11 cellular contexts compared by ENCODE assay signal in the genomic region with DNA sequence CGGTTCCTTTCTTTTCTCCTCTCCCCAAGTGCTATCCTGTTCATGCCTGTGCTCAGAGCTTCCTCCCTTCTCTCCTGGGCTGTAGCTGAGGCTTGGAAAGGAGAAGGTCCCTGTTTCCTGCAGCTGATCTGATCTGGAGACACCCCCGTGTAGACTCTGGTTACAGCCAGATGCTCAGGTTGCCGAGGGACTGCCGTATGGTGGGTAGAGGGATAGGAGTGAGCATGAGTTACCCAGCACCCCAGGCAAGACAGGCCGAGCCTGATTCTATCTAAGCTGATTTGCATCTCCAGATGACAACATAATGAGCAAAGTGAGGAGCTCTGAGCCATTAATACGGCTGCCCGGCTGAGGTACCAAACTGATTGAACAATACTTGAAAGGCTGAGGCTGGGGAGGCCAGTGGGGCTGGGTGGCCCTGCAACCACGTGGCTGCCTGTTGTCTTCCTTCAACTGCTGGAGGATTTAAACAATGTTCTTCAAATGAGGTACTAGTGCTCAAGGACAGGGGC.
A peak's percentile ranks its signal among the peaks of the same experiment; 100 is the strongest.
DNase-seq lines count a peak whose midpoint lies in the region; ATAC-seq, FAIRE-seq and TF ChIP-seq lines count a peak whose summit lies in the region.
"Had no signal": no experiment of that assay in that cellular context is flagged by ENCODE, and none has a peak within 500 bp of the region (broad histone marks: within the 10 kb centered on the region; RNA-seq: fewer than 3 reads in every experiment).

No MANE protein-coding gene starts in this region.

- H3K9me3 ChIP-seq in SK-N-SH (no peaks in the 10 kb centered on the region), sigmoid colon (no peaks in the 10 kb centered on the region), small intestine (ENCODE audit: control insufficient read depth, low read depth) (no peaks in the 10 kb centered on the region)

- 37% methylated on average over 7 of the region's 8 CpGs for WGBS in SK-N-SH (ENCODE audit: low lambda C conversion rate)
- 52 to 66% methylated on average over 8 of the region's 8 CpGs for WGBS in sigmoid colon, 2 donors
- WGBS in small intestine, 3 donors = 48 to 58% (median 52%) methylated on average over 8 of the region's 8 CpGs

- FAIRE-seq in small intestine (lab: Jason Lieb, UNC) = no peak

- intact Hi-C loops in sigmoid colon (cut with DNase I) = no loop called here

- TF ChIP-seq CTCF in SK-N-SH (IDR thresholded peaks at IDR 0.05) (no peak), epithelial cell of esophagus (IDR thresholded peaks at IDR 0.05; ENCODE audit: insufficient read depth, low read depth, low read length, missing control alignments) (no peak), sigmoid colon (IDR thresholded peaks at IDR 0.05) (no peak)

- H3K36me3 Mint-ChIP-seq in activated CD4-positive, alpha-beta T cell treated with anti-CD3 and anti-CD28 coated beads, Interleukin-2, amount 10 ng/mL, durations not matched to agents 7 days and 5 days (ENCODE audit: low read depth) = peaks cover 21% of the 10 kb centered on the region

- H3F3A ChIP-seq in SK-N-SH (replicated peaks; ENCODE audit: insufficient read depth) = no peaks in the 10 kb centered on the region

- TF ChIP-seq POLR2A in sigmoid colon (IDR thresholded peaks at IDR 0.05) = no peak

- H3K36me3 ChIP-seq in SK-N-SH (replicated peaks in 1 of 2; ENCODE audit: control insufficient read depth in 1 of 2, insufficient read depth in 2 of 2, low read length in 1 of 2) (peaks cover 14 to 73% of the 10 kb centered on the region in 2 experiments), sigmoid colon (peaks cover 28 to 82% (median 46%) of the 10 kb centered on the region in 4 donors), small intestine (ENCODE audit: control insufficient read depth in 2 of 2, insufficient read depth in 2 of 2, low read length in 2 of 2) (peaks cover 8 to 51% of the 10 kb centered on the region in 2 donors)

- H2AFZ ChIP-seq in SK-N-SH (ENCODE audit: low read depth) = no peak overlapping the region

- no peak overlapping the region for H3K9ac ChIP-seq in SK-N-SH

- H3K9me3 Mint-ChIP-seq in activated CD4-positive, alpha-beta T cell treated with anti-CD3 and anti-CD28 coated beads, Interleukin-2, amount 10 ng/mL, durations not matched to agents 7 days and 5 days = no peaks in the 10 kb centered on the region

- TF ChIP-seq EP300 in SK-N-SH (IDR thresholded peaks at IDR 0.05; ENCODE audit: borderline replicate concordance in 1 of 2, low read depth in 1 of 2, low read length in 1 of 2) = peak in 1 of 2 experiments; percentile 97; a peak in 2 of 4 replicates
- TF ChIP-seq EP300 in sigmoid colon (IDR thresholded peaks at IDR 0.05) = no peak

- no peaks in the 10 kb centered on the region for H3K27me3 Mint-ChIP-seq in activated CD4-positive, alpha-beta T cell treated with anti-CD3 and anti-CD28 coated beads, Interleukin-2, amount 10 ng/mL, durations not matched to agents 7 days and 5 days

- peak overlapping the region; percentile 55 for H3K27ac Mint-ChIP-seq in activated CD4-positive, alpha-beta T cell treated with anti-CD3 and anti-CD28 coated beads, Interleukin-2, amount 10 ng/mL, durations not matched to agents 7 days and 5 days

- CTCF ChIA-PET in activated CD4-positive, alpha-beta T cell treated with anti-CD3 and anti-CD28 coated beads, Interleukin-2, amount 10 ng/mL, durations not matched to agents 7 days and 5 days (lab: Charles Lee) = interaction anchor here (0.6 to 1.4 kb wide), 4 partner anchors 12 to 1820 kb away, joined by 3 to 4 read pairs (median 4); no protein-coding TSS in a partner anchor
- CTCF ChIA-PET in SK-N-SH (lab: Yijun Ruan, JAX) = interaction anchor here (0.6 to 1.9 kb wide), 11 partner anchors 9 to 85 kb away, joined by 3 to 6 read pairs (median 4); no protein-coding TSS in a partner anchor

- H3K4me1 ChIP-seq in SK-N-SH (ENCODE audit: control insufficient read depth in 1 of 2, insufficient read depth in 2 of 2, low read depth in 1 of 2, low read length in 1 of 2) = peaks cover 0 to 100% of the 10 kb centered on the region in 2 experiments; a peak in 3 of 4 replicates
- peaks cover 3 to 52% (median 49%) of the 10 kb centered on the region in 4 donors for H3K4me1 ChIP-seq in sigmoid colon
- no peaks in the 10 kb centered on the region for H3K4me1 ChIP-seq in small intestine (ENCODE audit: control insufficient read depth in 2 of 2, insufficient read depth in 1 of 2, low read depth in 1 of 2, low read length in 1 of 2)

- DNase-seq in activated CD4-positive, alpha-beta T cell treated with anti-CD3 and anti-CD28 coated beads, Interleukin-2, amount 10 ng/mL, durations not matched to agents 7 days and 5 days = no peak
- DNase-seq in activated CD4-positive, alpha-beta T cell treated with anti-CD3 and anti-CD28 coated beads for 1 hour = no peak
- peak; percentile 91 for DNase-seq in SK-N-SH
- peak; percentile 29 for DNase-seq in epithelial cell of esophagus (ENCODE audit: low read depth)
- no peak for DNase-seq in sigmoid colon
- DNase-seq in small intestine = no peak
- DNase-seq in glomerular visceral epithelial cell (ENCODE audit: extremely low spot score) = no peak
- DNase-seq: ACHN, left cardiac atrium, NCI-H345 had no signal

- no peak overlapping the region for H3K4me3 Mint-ChIP-seq in activated CD4-positive, alpha-beta T cell treated with anti-CD3 and anti-CD28 coated beads, Interleukin-2, amount 10 ng/mL, durations not matched to agents 7 days and 5 days

- H3K27me3 ChIP-seq in SK-N-SH (ENCODE audit: insufficient read depth) = no peaks in the 10 kb centered on the region
- no peaks in the 10 kb centered on the region for H3K27me3 ChIP-seq in sigmoid colon
- H3K27me3 ChIP-seq in small intestine (ENCODE audit: control insufficient read depth in 2 of 2, insufficient read depth in 2 of 2, low read length in 2 of 2) = no peaks in the 10 kb centered on the region

- H3K4me1 Mint-ChIP-seq in activated CD4-positive, alpha-beta T cell treated with anti-CD3 and anti-CD28 coated beads, Interleukin-2, amount 10 ng/mL, durations not matched to agents 7 days and 5 days = peaks cover 10% of the 10 kb centered on the region

- ATAC-seq in GM21515 (IDR thresholded peaks at IDR 0.05; ENCODE audit: unreplicated experiment) = no peak
- ATAC-seq: left cardiac atrium had no signal

- H3K27ac ChIP-seq in SK-N-SH (ENCODE audit: low read depth in 2 of 2, low read length in 1 of 2) (peak overlapping the region; percentile 4 to 98; a peak in 2 of 4 replicates), sigmoid colon (peak overlapping the region in 3 of 4 donors; percentile 70 to 73 (median 72)), small intestine (ENCODE audit: low read depth in 1 of 2, low read length in 1 of 2) (peak overlapping the region in 1 of 2 donors; percentile 8)

- POLR2A ChIA-PET in activated CD4-positive, alpha-beta T cell treated with anti-CD3 and anti-CD28 coated beads, Interleukin-2, amount 10 ng/mL, durations not matched to agents 7 days and 5 days (lab: Charles Lee) = no interaction called here
- POLR2A ChIA-PET in SK-N-SH (lab: Yijun Ruan, JAX) = interaction anchor here (0.5 to 2.0 kb wide), 9 partner anchors 9 to 340 kb away, joined by 3 to 11 read pairs (median 3); a partner anchor contains a TSS

- peak; percentile 32 for TF ChIP-seq RAD21 in SK-N-SH (IDR thresholded peaks at IDR 0.05; ENCODE audit: low read length)

- H3K9me2 ChIP-seq in SK-N-SH = no peaks in the 10 kb centered on the region

- H3K4me2 ChIP-seq in SK-N-SH = no peak overlapping the region

- H3K79me2 ChIP-seq in SK-N-SH (ENCODE audit: insufficient read depth) = peaks cover 6% of the 10 kb centered on the region; the same call in 1 of the 2 replicates

- H3K4me3 ChIP-seq in SK-N-SH (ENCODE audit: low read depth in 2 of 2, low read length in 1 of 2) = no peak overlapping the region
- H3K4me3 ChIP-seq in epithelial cell of esophagus (ENCODE audit: low read length) = no peak overlapping the region
- H3K4me3 ChIP-seq in sigmoid colon = no peak overlapping the region
- H3K4me3 ChIP-seq in small intestine (ENCODE audit: low read depth in 1 of 2, low read length in 2 of 2) = no peak overlapping the region

- H4K20me1 ChIP-seq in SK-N-SH (ENCODE audit: insufficient read depth) = peaks cover 12% of the 10 kb centered on the region; the same call in 1 of the 2 replicates

TF ChIP-seq in SK-N-SH, 30 proteins besides CTCF, POLR2A, EP300 and RAD21 (continues in another document):
- TF ChIP-seq, protein P1, sequence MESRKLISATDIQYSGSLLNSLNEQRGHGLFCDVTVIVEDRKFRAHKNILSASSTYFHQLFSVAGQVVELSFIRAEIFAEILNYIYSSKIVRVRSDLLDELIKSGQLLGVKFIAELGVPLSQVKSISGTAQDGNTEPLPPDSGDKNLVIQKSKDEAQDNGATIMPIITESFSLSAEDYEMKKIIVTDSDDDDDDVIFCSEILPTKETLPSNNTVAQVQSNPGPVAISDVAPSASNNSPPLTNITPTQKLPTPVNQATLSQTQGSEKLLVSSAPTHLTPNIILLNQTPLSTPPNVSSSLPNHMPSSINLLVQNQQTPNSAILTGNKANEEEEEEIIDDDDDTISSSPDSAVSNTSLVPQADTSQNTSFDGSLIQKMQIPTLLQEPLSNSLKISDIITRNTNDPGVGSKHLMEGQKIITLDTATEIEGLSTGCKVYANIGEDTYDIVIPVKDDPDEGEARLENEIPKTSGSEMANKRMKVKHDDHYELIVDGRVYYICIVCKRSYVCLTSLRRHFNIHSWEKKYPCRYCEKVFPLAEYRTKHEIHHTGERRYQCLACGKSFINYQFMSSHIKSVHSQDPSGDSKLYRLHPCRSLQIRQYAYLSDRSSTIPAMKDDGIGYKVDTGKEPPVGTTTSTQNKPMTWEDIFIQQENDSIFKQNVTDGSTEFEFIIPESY (IDR thresholded peaks at IDR 0.05; ENCODE audit: borderline replicate concordance, low read depth) = no peak
- TF ChIP-seq RXRA (IDR thresholded peaks at IDR 0.05; ENCODE audit: borderline replicate concordance, low read depth) (no peak), ELF1 (IDR thresholded peaks at IDR 0.05) (no peak), RFX5 (IDR thresholded peaks at IDR 0.05; ENCODE audit: low read length) (no peak), JUND (IDR thresholded peaks at IDR 0.05) (no peak), TCF12 (IDR thresholded peaks at IDR 0.05) (peak; percentile 62), FOXM1 (IDR thresholded peaks at IDR 0.05; ENCODE audit: low read depth) (no peak), TEAD4 (IDR thresholded peaks at IDR 0.05; ENCODE audit: borderline replicate concordance, insufficient read depth) (no peak), FOSL2 (IDR thresholded peaks at IDR 0.05; ENCODE audit: borderline replicate concordance, low read depth) (no peak), MXI1 (IDR thresholded peaks at IDR 0.05; ENCODE audit: low read depth, low read length) (peak; percentile 97), FOXJ3 (CRISPR knock-in tag; IDR thresholded peaks at IDR 0.05) (peak; percentile 87)

Comparison
In these comparisons a context has a peak if more than half of its experiments do, and no peak if none do; other contexts are left out.
1. DNase-seq: peak in SK-N-SH (single experiment) and epithelial cell of esophagus (single experiment); none in activated CD4-positive, alpha-beta T cell treated with anti-CD3 and anti-CD28 coated beads, Interleukin-2, amount 10 ng/mL, durations not matched to agents 7 days and 5 days (single experiment), activated CD4-positive, alpha-beta T cell treated with anti-CD3 and anti-CD28 coated beads for 1 hour (single experiment), sigmoid colon (single experiment), small intestine (single experiment) and glomerular visceral epithelial cell (single experiment).